Comparison of ENCODE assay signal across 1 cellular context in the genomic region with DNA sequence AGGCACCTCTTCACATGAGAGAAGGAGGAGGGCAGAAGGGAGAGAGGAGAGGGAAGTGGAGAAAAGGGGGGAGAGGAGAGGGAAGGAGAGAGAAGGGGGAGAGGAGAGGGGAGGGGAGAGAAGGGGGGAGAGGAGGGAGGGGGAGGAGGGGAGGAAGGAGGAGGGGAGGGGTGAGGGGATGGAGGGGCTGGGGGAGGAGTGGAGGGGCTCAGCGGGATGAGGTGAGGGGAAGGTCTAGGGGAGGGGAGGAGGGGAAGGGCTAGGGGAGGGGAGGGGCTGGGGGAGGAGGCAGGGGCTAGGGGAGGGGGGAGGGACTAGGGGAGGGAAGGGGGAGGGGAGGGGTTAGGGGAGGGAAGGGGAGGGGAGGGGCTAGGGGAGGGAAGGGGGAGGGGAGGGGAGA. TPM values are rescaled to one million over a fixed set of nuclear protein-coding genes. Genes with fewer than 3 reads are reported as not detected.
"Had no signal": no experiment of that assay in that cellular context is flagged by ENCODE, and none has a peak within 500 bp of the region (broad histone marks: within the 10 kb centered on the region; RNA-seq: fewer than 3 reads in every experiment).

No MANE protein-coding gene starts in this region.

RNA-seq across cellular contexts. Expression of a gene that starts 5.5 kb away (rescaled TPM):
- total RNA-seq: GM12878 had no signal
